31 cellular contexts compared by ENCODE assay signal in genomic region chr10:123472606-123473005, GRCh38.
DNase-seq lines count a peak whose midpoint lies in the region; ATAC-seq, FAIRE-seq and TF ChIP-seq lines count a peak whose summit lies in the region.
"Had no signal": no experiment of that assay in that cellular context is flagged by ENCODE, and none has a peak within 500 bp of the region (broad histone marks: within the 10 kb centered on the region; RNA-seq: fewer than 3 reads in every experiment).

No MANE protein-coding gene starts in this region.

- H3K27me3 Mint-ChIP-seq in stimulated activated naive B cell treated with anti-CD40 and anti-IgM and Interleukin-4, amounts not matched to agents 10 μg/mL and 1 μg/mL and 100 μg/mL, for 72 hours = peaks cover 16 to 27% of the 10 kb centered on the region in 2 donors

- no peaks in the 10 kb centered on the region for H3K9me3 Mint-ChIP-seq in stimulated activated naive B cell treated with anti-CD40 and anti-IgM and Interleukin-4, amounts not matched to agents 10 μg/mL and 1 μg/mL and 100 μg/mL, for 72 hours
- H3K9me3 Mint-ChIP-seq: activated naive CD4-positive, alpha-beta T cell treated with anti-CD3 and anti-CD28 coated beads for 36 hours; type B pancreatic cell had no signal

- 28 to 30% methylated on average over 9 of the region's 9 CpGs for WGBS in ectodermal cell, 2 experiments

- H3K4me1 Mint-ChIP-seq in stimulated activated naive B cell treated with anti-CD40 and anti-IgM and Interleukin-4, amounts not matched to agents 10 μg/mL and 1 μg/mL and 100 μg/mL, for 72 hours = no peaks in the 10 kb centered on the region

- no peaks in the 10 kb centered on the region for H3K36me3 Mint-ChIP-seq in stimulated activated naive B cell treated with anti-CD40 and anti-IgM and Interleukin-4, amounts not matched to agents 10 μg/mL and 1 μg/mL and 100 μg/mL, for 72 hours
- H3K36me3 Mint-ChIP-seq: type B pancreatic cell had no signal

- H3K4me3 Mint-ChIP-seq in stimulated activated naive B cell treated with anti-CD40 and anti-IgM and Interleukin-4, amounts not matched to agents 10 μg/mL and 1 μg/mL and 100 μg/mL, for 72 hours = no peak overlapping the region
- H3K4me3 Mint-ChIP-seq: activated CD8-positive, alpha-beta T cell treated with anti-CD3 and anti-CD28 coated beads, Interleukin-2, amount 10 ng/mL, durations not matched to agents 7 days and 5 days; activated naive CD4-positive, alpha-beta T cell treated with anti-CD3 and anti-CD28 coated beads for 36 hours; type B pancreatic cell had no signal

- H3K27me3 ChIP-seq in ectodermal cell (ENCODE audit: control insufficient read depth, insufficient read depth, low read length, poor library complexity, severe bottlenecking) = no peaks in the 10 kb centered on the region
- H3K27me3 ChIP-seq: BE2C, sigmoid colon had no signal

- H3K36me3 ChIP-seq in ectodermal cell (ENCODE audit: control insufficient read depth, insufficient read depth, low read length) = no peaks in the 10 kb centered on the region
- H3K36me3 ChIP-seq: BE2C, left ventricle myocardium inferior, sigmoid colon had no signal

- ATAC-seq in GM21515 (IDR thresholded peaks at IDR 0.05; ENCODE audit: unreplicated experiment) (no peak), GM18511 (IDR thresholded peaks at IDR 0.05; ENCODE audit: unreplicated experiment) (no peak)
- ATAC-seq in stimulated activated naive B cell treated with anti-CD40 and anti-IgM and Interleukin-4, amounts not matched to agents 10 μg/mL and 1 μg/mL and 100 μg/mL, for 72 hours (replicated peaks) = no peak
- ATAC-seq: activated CD8-positive, alpha-beta T cell treated with anti-CD3 and anti-CD28 coated beads, Interleukin-2, amount 10 ng/mL, durations not matched to agents 7 days and 5 days had no signal

- TF ChIP-seq RAD21 in Ishikawa (IDR thresholded peaks at IDR 0.05; ENCODE audit: low read depth) = no peak

- peaks cover 35% of the 10 kb centered on the region for H3K4me1 ChIP-seq in ectodermal cell (ENCODE audit: control insufficient read depth, insufficient read depth, low read length)
- H3K4me1 ChIP-seq: BE2C, left ventricle myocardium inferior, sigmoid colon had no signal

- no peak for TF ChIP-seq POLR2A in GM12891 (IDR thresholded peaks at IDR 0.05; ENCODE audit: low read depth, low read length)

- no peak for TF ChIP-seq EP300 in Ishikawa (IDR thresholded peaks at IDR 0.05; ENCODE audit: borderline replicate concordance)

- H3K9me3 ChIP-seq in ectodermal cell (ENCODE audit: control insufficient read depth, low read length) = no peaks in the 10 kb centered on the region
- H3K9me3 ChIP-seq: BE2C, left ventricle myocardium inferior, sigmoid colon had no signal

- DNase-seq in GM12891 (ENCODE audit: insufficient read length, low spot score) (no peak), myocyte (ENCODE audit: low read depth) (peak; percentile 3), Ammon's horn (ENCODE audit: low spot score) (no peak)
- DNase-seq in stimulated activated naive B cell treated with anti-CD40 and anti-IgM and Interleukin-4, amounts not matched to agents 10 μg/mL and 1 μg/mL and 100 μg/mL, for 72 hours = no peak
- DNase-seq: ACHN; activated CD4-positive, alpha-beta T cell treated with anti-CD3 and anti-CD28 coated beads for 4 hours; activated CD8-positive, alpha-beta T cell treated with anti-CD3 and anti-CD28 coated beads, Interleukin-2, amount 10 ng/mL, durations not matched to agents 7 days and 5 days; activated naive CD4-positive, alpha-beta T cell treated with anti-CD3 and anti-CD28 coated beads for 36 hours; BE2C; COR-L47; dermis blood vessel endothelial cell; DMS79; GDM1; hippocampal formation; Karpas-422; left ventricle myocardium inferior; NCI-H1436; NCI-H2081 treated with DMSO at 0.1 percent for 48 hours; NCI-H226; NCI-H69; PC-9; Right ventricle myocardium superior; sigmoid colon; stimulated activated CD4-positive, alpha-beta T cell treated with anti-CD3 and anti-CD28 coated beads, Interleukin-4, amount 100 ng/mL, for 4 hours had no signal

- no peak overlapping the region for H3K27ac Mint-ChIP-seq in stimulated activated naive B cell treated with anti-CD40 and anti-IgM and Interleukin-4, amounts not matched to agents 10 μg/mL and 1 μg/mL and 100 μg/mL, for 72 hours
- H3K27ac Mint-ChIP-seq: activated CD8-positive, alpha-beta T cell treated with anti-CD3 and anti-CD28 coated beads, Interleukin-2, amount 10 ng/mL, durations not matched to agents 7 days and 5 days; activated naive CD4-positive, alpha-beta T cell treated with anti-CD3 and anti-CD28 coated beads for 36 hours; progenitor cell of endocrine pancreas; type B pancreatic cell had no signal

- H3K27ac ChIP-seq in ectodermal cell (ENCODE audit: insufficient read depth, low read depth, low read length, poor library complexity, severe bottlenecking) = peak overlapping the region; percentile 41
- H3K27ac ChIP-seq: left ventricle myocardium inferior, PC-9, sigmoid colon had no signal

- no peak overlapping the region for H3K4me3 ChIP-seq in ectodermal cell (ENCODE audit: insufficient read depth, low read depth, low read length)
- H3K4me3 ChIP-seq: left ventricle myocardium inferior, PC-9, sigmoid colon had no signal

- no peak for FAIRE-seq in GM12891 (lab: Jason Lieb, UNC)
- FAIRE-seq: frontal cortex had no signal

TF ChIP-seq in GM12891, 5 proteins besides CTCF, POLR2A, EP300 and RAD21:
- 0 out of 2 replicates have a peak, but pooled peaks have one; percentile 2 for TF ChIP-seq SPI1 (IDR thresholded peaks at IDR 0.05; ENCODE audit: low read depth, low read length)
- no peak for TF ChIP-seq TAF1 (IDR thresholded peaks at IDR 0.05; ENCODE audit: low read depth, low read length)

TF ChIP-seq in Ishikawa, 13 proteins besides CTCF, POLR2A, EP300 and RAD21:
- TF ChIP-seq CEBPB (IDR thresholded peaks at IDR 0.05) (no peak), REST (IDR thresholded peaks at IDR 0.05; ENCODE audit: low read depth) (peak; percentile 67)
